9 cellular contexts compared by ENCODE assay signal in the genomic region with DNA sequence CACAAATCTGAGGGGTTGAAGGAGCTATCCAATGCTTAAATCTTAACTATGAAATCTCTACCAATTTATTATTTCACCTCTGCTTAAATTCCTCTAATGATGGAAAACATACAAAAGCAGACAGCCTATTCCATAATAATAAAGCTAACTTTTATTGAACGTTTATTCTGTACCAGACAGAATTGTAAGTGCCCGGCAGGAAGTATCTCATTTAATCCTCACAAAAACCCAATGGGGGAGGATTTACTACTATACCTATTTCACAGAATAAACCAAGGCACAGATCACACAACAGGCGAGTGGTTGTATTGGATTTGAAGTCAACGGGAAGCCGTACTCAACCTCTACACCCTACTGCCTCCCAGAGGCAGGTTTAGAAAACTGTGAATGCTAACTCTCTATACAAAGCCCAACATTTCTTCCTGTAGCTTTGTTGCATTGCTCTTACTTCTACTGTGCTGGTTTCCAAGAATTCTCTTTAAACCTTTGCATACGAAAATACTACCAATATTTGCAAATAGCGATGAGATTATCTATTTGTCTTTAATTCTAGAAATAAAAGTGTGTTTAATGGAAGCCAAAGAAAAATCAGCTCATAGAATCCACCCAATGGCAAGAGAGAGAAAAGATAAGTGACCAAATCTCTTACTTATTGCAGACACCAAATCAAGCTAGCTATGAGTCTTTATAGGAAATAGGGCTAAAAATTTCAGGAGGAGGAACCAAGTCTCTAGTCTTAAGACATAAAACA. TPM values are rescaled to one million over a fixed set of nuclear protein-coding genes. Genes with fewer than 3 reads are reported as not detected.
DNase-seq lines count a peak whose midpoint lies in the region; ATAC-seq, FAIRE-seq and TF ChIP-seq lines count a peak whose summit lies in the region.
"Had no signal": no experiment of that assay in that cellular context is flagged by ENCODE, and none has a peak within 500 bp of the region (broad histone marks: within the 10 kb centered on the region; RNA-seq: fewer than 3 reads in every experiment).

No MANE protein-coding gene starts in this region.

- H3K36me3 Mint-ChIP-seq in brain, result no peaks in the 10 kb centered on the region

- peaks cover 0 to 5% (median 0%) of the 10 kb centered on the region in 5 experiments for H3K9me3 Mint-ChIP-seq in brain

- no peak overlapping the region for H3K4me3 Mint-ChIP-seq in brain

- peak; percentile 42 for TF ChIP-seq CTCF in HL-60 (IDR thresholded peaks at IDR 0.05; ENCODE audit: insufficient read depth, low read length)
- peak; percentile 48 to 51 for TF ChIP-seq CTCF in brain (conservative IDR thresholded peaks at IDR 0.05)

- H3K27ac ChIP-seq in HL-60 (replicated peaks), result no peak overlapping the region
- H3K27ac ChIP-seq: BLaER1 treated with 17β-estradiol and CSF1 and Interleukin-3, amounts not matched to agents 10 nM and 100 nM had no signal

- H3K27me3 ChIP-seq in HL-60 (ENCODE audit: insufficient read depth, poor library complexity, severe bottlenecking), result no peaks in the 10 kb centered on the region
- H3K27me3 ChIP-seq: BLaER1 treated with 17β-estradiol and CSF1 and Interleukin-3, amounts not matched to agents 10 nM and 100 nM had no signal

- H3K27me3 Mint-ChIP-seq in brain, result peaks cover 3% of the 10 kb centered on the region

- FAIRE-seq in islet of Langerhans (lab: Jason Lieb, UNC), result peak; percentile 81

- no peaks in the 10 kb centered on the region for H3K4me1 Mint-ChIP-seq in brain

- peak; percentile 89 for ATAC-seq in GM21367 (IDR thresholded peaks at IDR 0.05; ENCODE audit: unreplicated experiment)

- DNase-seq in NCI-H1092 treated with DMSO at 0.1 percent for 48 hours (lab: John Stamatoyannopoulos, UW) (peak; percentile 28), NCI-H1092 (lab: John Stamatoyannopoulos, UW) (no peak), HL-60 (ENCODE audit: low read depth in 1 of 2, low spot score in 1 of 2) (peak; percentile 15 to 49), RPMI7951 (ENCODE audit: low read depth) (peak; percentile 59)
- DNase-seq in stimulated activated CD8-positive, alpha-beta memory T cell treated with anti-CD3 and anti-CD28 coated beads, Interleukin-4, amount 100 ng/mL, for 24 hours (ENCODE audit: low read depth), result peak; percentile 4

- no peak overlapping the region for H3K27ac Mint-ChIP-seq in brain

- H3K4me3 ChIP-seq in HL-60 (replicated peaks; ENCODE audit: insufficient read depth, low read length), result no peak overlapping the region
- H3K4me3 ChIP-seq: BLaER1 treated with 17β-estradiol and CSF1 and Interleukin-3, amounts not matched to agents 10 nM and 100 nM had no signal

RNA-seq across cellular contexts. Expression of a gene that starts 33.5 kb away (rescaled TPM):
- total RNA-seq in RPMI7951 (2014; rRNA removed; shearing (Covaris generic)), result 2.6 and 8.3 TPM in 2 replicates
- polyA plus RNA-seq in brain (ENCODE audit: insufficient read depth, low read depth, low replicate concordance), result 2.3 TPM

RNA-seq across cellular contexts. Expression of a gene that starts 48.2 kb away (rescaled TPM):
- total RNA-seq in RPMI7951 (2014; rRNA removed; shearing (Covaris generic)), result 0.12 TPM in 1 of 2 replicates, not detected in the other
- polyA plus RNA-seq in brain (ENCODE audit: insufficient read depth, low read depth, low replicate concordance), result not detected
